ENCODE assay signal across 8 cellular contexts in genomic region chr18:79069792-79070151, GRCh38. TPM values are rescaled to one million over a fixed set of nuclear protein-coding genes. Genes with fewer than 3 reads are reported as not detected.
DNase-seq lines count a peak whose midpoint lies in the region; ATAC-seq and TF ChIP-seq lines count a peak whose summit lies in the region.

No MANE protein-coding gene starts in this region.

- H3K4me3 ChIP-seq in esophagus squamous epithelium (peak overlapping the region; percentile 54 to 98 (median 98)), psoas muscle (peak overlapping the region; percentile 98)

- H3K9me3 ChIP-seq in esophagus squamous epithelium (no peaks in the 10 kb centered on the region), psoas muscle (no peaks in the 10 kb centered on the region)

- WGBS in esophagus squamous epithelium, 2 donors: 1% methylated on average over 10 to 12 of the region's 12 CpGs
- WGBS in psoas muscle, 3 donors: 0 to 1% (median 1%) methylated on average over 12 of the region's 12 CpGs

- H3K36me3 ChIP-seq in esophagus squamous epithelium (peaks cover 0 to 6% (median 0%) of the 10 kb centered on the region in 3 donors), psoas muscle (ENCODE audit: insufficient read depth in 1 of 2, low read depth in 1 of 2) (no peaks in the 10 kb centered on the region)

- H3K27ac ChIP-seq in RWPE1: peak overlapping the region; percentile 93
- peak overlapping the region; percentile 89 to 97 (median 95) for H3K27ac ChIP-seq in esophagus squamous epithelium
- peak overlapping the region; percentile 99 for H3K27ac ChIP-seq in psoas muscle

- H3K4me1 ChIP-seq in esophagus squamous epithelium: peaks cover 3 to 36% (median 15%) of the 10 kb centered on the region in 3 donors
- peaks cover 20% of the 10 kb centered on the region for H3K4me1 ChIP-seq in psoas muscle

- POLR2A ChIA-PET in RWPE1 (lab: Yijun Ruan, JAX; ENCODE audit: low non-redundant PET): no interaction called here

- intact Hi-C loops in esophagus squamous epithelium (cut with DNase I): no loop called here
- intact Hi-C loops in psoas muscle (cut with DNase I): loop anchor here (5.0 to 10.0 kb wide), 3 partner anchors 145 to 608 kb away; partner anchors contain the start of gene CTDP1 (in 1 of the 2)

- no peak for ATAC-seq in psoas muscle
- ATAC-seq in HG02623 (IDR thresholded peaks at IDR 0.05; ENCODE audit: unreplicated experiment): no peak
- no peak for ATAC-seq in HG02884 (IDR thresholded peaks at IDR 0.05; ENCODE audit: unreplicated experiment)

- TF ChIP-seq CTCF in RWPE1 (conservative IDR thresholded peaks at IDR 0.05; ENCODE audit: low read depth) (no peak), esophagus squamous epithelium (IDR thresholded peaks at IDR 0.05) (no peak), psoas muscle (IDR thresholded peaks at IDR 0.05) (no peak)

- peak; percentile 32 for DNase-seq in NCI-H345 treated with DMSO at 0.1 percent for 48 hours (lab: John Stamatoyannopoulos, UW; ENCODE audit: unreplicated experiment)
- DNase-seq in NCI-H345 (lab: John Stamatoyannopoulos, UW): no peak
- no peak for DNase-seq in RWPE1 (ENCODE audit: low spot score)
- DNase-seq in esophagus squamous epithelium (lab: John Stamatoyannopoulos, UW): no peak
- no peak for DNase-seq in psoas muscle
- no peak for DNase-seq in AML-193 (lab: John Stamatoyannopoulos, UW)

- CTCF ChIA-PET in RWPE1 (lab: Yijun Ruan, JAX): interaction anchor here (0.6 kb wide), 1 partner anchor 65 kb away, joined by 4 read pairs; no protein-coding TSS in a partner anchor

- H3K27me3 ChIP-seq in esophagus squamous epithelium (no peaks in the 10 kb centered on the region), psoas muscle (ENCODE audit: insufficient read depth in 3 of 3, low read length in 2 of 3) (no peaks in the 10 kb centered on the region)

- TF ChIP-seq POLR2A in esophagus squamous epithelium (IDR thresholded peaks at IDR 0.05): no peak

RNA-seq across cellular contexts. Expression of gene ATP9B, which starts 0.6 kb away (rescaled TPM):
- 10 to 100 TPM; 12.9 to 46.7 (median 22.0) TPM for total RNA-seq in esophagus squamous epithelium
- total RNA-seq in psoas muscle: 10 to 100 TPM in 3 of 4 donors, 1 to 10 TPM in 1; 9.8 to 22.1 (median 14.4) TPM
- polyA plus RNA-seq in psoas muscle: 1 to 10 TPM; 5.0 to 8.7 (median 8.6) TPM
